In genomic region chr20:35568645-35569044, GRCh38 we compare ENCODE assay signal across 8 cellular contexts. TPM values are rescaled to one million over a fixed set of nuclear protein-coding genes. Genes with fewer than 3 reads are reported as not detected.
DNase-seq lines count a peak whose midpoint lies in the region; ATAC-seq and TF ChIP-seq lines count a peak whose summit lies in the region.

No MANE protein-coding gene starts in this region.

- H3K9ac ChIP-seq in NT2/D1 (ENCODE audit: insufficient read length, low read depth): no peak overlapping the region

- TF ChIP-seq CTCF in sigmoid colon (IDR thresholded peaks at IDR 0.05): no peak

- no peaks in the 10 kb centered on the region for H3K4me1 ChIP-seq in NT2/D1 (ENCODE audit: insufficient read depth, insufficient read length)
- H3K4me1 ChIP-seq in sigmoid colon: no peaks in the 10 kb centered on the region

- no peaks in the 10 kb centered on the region for H3K27me3 ChIP-seq in NT2/D1 (ENCODE audit: insufficient read depth, insufficient read length)
- H3K27me3 ChIP-seq in sigmoid colon: no peaks in the 10 kb centered on the region

- H3K36me3 ChIP-seq in NT2/D1 (ENCODE audit: insufficient read depth, insufficient read length, low read length) (no peaks in the 10 kb centered on the region), sigmoid colon (no peaks in the 10 kb centered on the region)

- no peak for TF ChIP-seq EP300 in sigmoid colon (IDR thresholded peaks at IDR 0.05)

- no peak overlapping the region for H3K4me3 Mint-ChIP-seq in stimulated activated naive CD8-positive, alpha-beta T cell treated with anti-CD3 and anti-CD28 coated beads, Interleukin-15, amount 100 ng/mL, for 72 hours

- peak overlapping the region in 1 of 2 donors; percentile 3 for H3K27ac Mint-ChIP-seq in stimulated activated naive CD8-positive, alpha-beta T cell treated with anti-CD3 and anti-CD28 coated beads, Interleukin-15, amount 100 ng/mL, for 72 hours

- peak; percentile 64 for ATAC-seq in esophagus mucosa
- ATAC-seq in stimulated activated naive CD8-positive, alpha-beta T cell treated with anti-CD3 and anti-CD28 coated beads, Interleukin-15, amount 100 ng/mL, for 72 hours: no peak

- H3K4me3 ChIP-seq in NT2/D1 (ENCODE audit: insufficient read length, low read depth) (no peak overlapping the region), sigmoid colon (no peak overlapping the region)

- no peaks in the 10 kb centered on the region for H3K27me3 Mint-ChIP-seq in stimulated activated naive CD8-positive, alpha-beta T cell treated with anti-CD3 and anti-CD28 coated beads, Interleukin-15, amount 100 ng/mL, for 72 hours

- intact Hi-C loops in sigmoid colon (cut with DNase I) (no loop called here), posterior vena cava (cut with DNase I) (no loop called here)

- H3K9me3 ChIP-seq in NT2/D1 (ENCODE audit: insufficient read depth, low read length) (no peaks in the 10 kb centered on the region), sigmoid colon (peaks cover 0 to 6% (median under 1%) of the 10 kb centered on the region in 4 donors)

- no peak overlapping the region for H3K27ac ChIP-seq in sigmoid colon

- DNase-seq in A172 (ENCODE audit: low spot score) (peak; percentile 22), ELR (ENCODE audit: low read depth) (peak; percentile 45), NT2/D1 (ENCODE audit: low read depth, low spot score) (peak; percentile 36), sigmoid colon (no peak), nucleus accumbens (lab: John Stamatoyannopoulos, UW) (no peak), posterior vena cava (ENCODE audit: low spot score) (no peak)
- DNase-seq in stimulated activated naive CD8-positive, alpha-beta T cell treated with anti-CD3 and anti-CD28 coated beads, Interleukin-15, amount 100 ng/mL, for 72 hours: no peak

- peaks cover 8 to 9% of the 10 kb centered on the region in 2 donors for H3K9me3 Mint-ChIP-seq in stimulated activated naive CD8-positive, alpha-beta T cell treated with anti-CD3 and anti-CD28 coated beads, Interleukin-15, amount 100 ng/mL, for 72 hours

- peaks cover 4% of the 10 kb centered on the region for H3K4me1 Mint-ChIP-seq in stimulated activated naive CD8-positive, alpha-beta T cell treated with anti-CD3 and anti-CD28 coated beads, Interleukin-15, amount 100 ng/mL, for 72 hours

- 2 to 17% methylated on average over 2 of the region's 2 CpGs for WGBS in sigmoid colon, 2 donors

- no peak for TF ChIP-seq POLR2A in sigmoid colon (IDR thresholded peaks at IDR 0.05)

RNA-seq across cellular contexts. Expression of gene ERGIC3, which starts 26.8 kb away (rescaled TPM):
- 258 TPM in 2 replicates for total RNA-seq in A172 (2014; rRNA removed; shearing (Covaris generic))
- total RNA-seq in esophagus mucosa: 168 TPM
- total RNA-seq in sigmoid colon: 100 to 1,000 TPM; 141 to 230 (median 195) TPM
- polyA plus RNA-seq in sigmoid colon: 100 to 1,000 TPM; 113 to 200 (median 184) TPM
- 100 to 1,000 TPM; 117 to 154 TPM for total RNA-seq in posterior vena cava

RNA-seq across cellular contexts. Expression of gene C20orf173, which starts 39.2 kb away (rescaled TPM):
- not detected in 2 replicates for total RNA-seq in A172 (2014; rRNA removed; shearing (Covaris generic))
- total RNA-seq in esophagus mucosa: not detected
- not detected for total RNA-seq in sigmoid colon
- polyA plus RNA-seq in sigmoid colon: not detected
- not detected for total RNA-seq in posterior vena cava

RNA-seq across cellular contexts. Expression of gene SPAG4, which starts 47.0 kb away (rescaled TPM):
- 1.5 and 7.1 TPM in 2 replicates for total RNA-seq in A172 (2014; rRNA removed; shearing (Covaris generic))
- 3.3 TPM for total RNA-seq in esophagus mucosa
- total RNA-seq in sigmoid colon: 10 to 100 TPM in 1 of 4 donors, 1 to 10 TPM in 3; 3.3 to 10.5 (median 4.6) TPM
- polyA plus RNA-seq in sigmoid colon: 1 to 10 TPM in 2 of 3 donors, not detected in 1; 4.1 to 4.2 TPM
- 1 to 10 TPM; 2.1 to 2.8 TPM for total RNA-seq in posterior vena cava

Comparison
In these comparisons a context has a peak if more than half of its experiments do, and no peak if none do; other contexts are left out.
1. DNase-seq: peak in A172 (single experiment), ELR (single experiment) and NT2/D1 (single experiment); none in sigmoid colon (single experiment), stimulated activated naive CD8-positive, alpha-beta T cell treated with anti-CD3 and anti-CD28 coated beads, Interleukin-15, amount 100 ng/mL, for 72 hours (0 of 2), nucleus accumbens (0 of 56) and posterior vena cava (single experiment).